ENCODE assay signal across 9 cellular contexts in the genomic region with DNA sequence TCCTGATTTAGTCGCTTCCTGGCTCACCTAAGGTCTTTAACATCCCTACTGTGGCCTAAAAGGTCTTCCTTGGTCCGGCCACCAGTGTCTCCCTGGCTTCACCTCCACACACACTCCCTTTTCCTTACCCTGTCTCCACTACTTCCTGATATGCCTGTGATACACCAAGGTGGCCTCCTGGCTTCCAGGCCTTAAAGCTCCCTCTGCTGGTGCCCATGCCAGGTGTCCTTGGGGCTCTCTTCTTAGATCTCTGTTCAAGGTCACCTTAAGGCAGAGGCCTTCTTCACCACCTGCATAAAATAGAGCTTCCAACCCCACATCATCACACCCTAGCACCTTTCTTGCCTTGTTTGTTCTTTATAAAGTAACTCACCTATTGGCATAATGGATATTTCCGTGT.
DNase-seq lines count a peak whose midpoint lies in the region; ATAC-seq and TF ChIP-seq lines count a peak whose summit lies in the region.
"Had no signal": no experiment of that assay in that cellular context is flagged by ENCODE, and none has a peak within 500 bp of the region (broad histone marks: within the 10 kb centered on the region; RNA-seq: fewer than 3 reads in every experiment).

No MANE protein-coding gene starts in this region.

- H3K9ac ChIP-seq in Loucy (ENCODE audit: low read depth, low read length, poor library complexity, severe bottlenecking) (no peak overlapping the region), SK-N-SH (no peak overlapping the region)

- CTCF ChIA-PET in SK-N-SH (lab: Yijun Ruan, JAX) = interaction anchor here (0.6 kb wide), 1 partner anchor 244 kb away, joined by 3 read pairs; no protein-coding TSS in a partner anchor

- WGBS in SK-N-SH (ENCODE audit: low lambda C conversion rate) = 93% methylated on average over 3 of the region's 3 CpGs

- H3K27ac ChIP-seq in SK-N-SH (ENCODE audit: low read depth in 2 of 2, low read length in 1 of 2) = no peak overlapping the region

- H3K36me3 ChIP-seq in Loucy (ENCODE audit: insufficient read depth, low read length) (no peaks in the 10 kb centered on the region), SK-N-SH (replicated peaks in 1 of 2; ENCODE audit: control insufficient read depth in 1 of 2, insufficient read depth in 2 of 2, low read length in 1 of 2) (no peaks in the 10 kb centered on the region)

- H3K4me2 ChIP-seq in Loucy (ENCODE audit: low read depth, low read length, poor library complexity, severe bottlenecking) (no peak overlapping the region), SK-N-SH (no peak overlapping the region)

- TF ChIP-seq RAD21 in SK-N-SH (IDR thresholded peaks at IDR 0.05; ENCODE audit: low read length) = 0 out of 2 replicates have a peak, but pooled peaks have one; percentile 43

- H3K9me2 ChIP-seq in Loucy (replicated peaks; ENCODE audit: low read depth, low read length) (no peaks in the 10 kb centered on the region), SK-N-SH (no peaks in the 10 kb centered on the region)

- H3K9me3 ChIP-seq in Loucy (ENCODE audit: insufficient read depth, low read depth, low read length) = no peaks in the 10 kb centered on the region
- H3K9me3 ChIP-seq in SK-N-SH = no peaks in the 10 kb centered on the region

- H4K20me1 ChIP-seq in Loucy (ENCODE audit: insufficient read depth, low read length, poor library complexity, severe bottlenecking) (no peaks in the 10 kb centered on the region), SK-N-SH (ENCODE audit: insufficient read depth) (no peaks in the 10 kb centered on the region)

- H3K79me2 ChIP-seq in Loucy (ENCODE audit: insufficient read depth, low read length) (no peaks in the 10 kb centered on the region), SK-N-SH (ENCODE audit: insufficient read depth) (no peaks in the 10 kb centered on the region)

- H2AFZ ChIP-seq in Loucy (ENCODE audit: low read length) = no peak overlapping the region
- H2AFZ ChIP-seq in SK-N-SH (ENCODE audit: low read depth) = no peak overlapping the region

- TF ChIP-seq EP300 in SK-N-SH (IDR thresholded peaks at IDR 0.05; ENCODE audit: borderline replicate concordance in 1 of 2, low read depth in 1 of 2, low read length in 1 of 2) = no peak

- DNase-seq in EH (ENCODE audit: low read depth) (peak; percentile 32), SK-N-SH (no peak), left kidney (ENCODE audit: low read depth, low spot score) (peak; percentile 25), GDM1 (lab: John Stamatoyannopoulos, UW) (no peak), hippocampal formation (lab: John Stamatoyannopoulos, UW) (no peak), activated T-cell treated with anti-CD3 and anti-CD28 coated beads for 4 hours (no peak)

- H3F3A ChIP-seq in Loucy (ENCODE audit: low read depth) = no peaks in the 10 kb centered on the region
- no peaks in the 10 kb centered on the region for H3F3A ChIP-seq in SK-N-SH (replicated peaks; ENCODE audit: insufficient read depth)

- POLR2A ChIA-PET in SK-N-SH (lab: Yijun Ruan, JAX) = no interaction called here

- TF ChIP-seq CTCF in Loucy (conservative IDR thresholded peaks at IDR 0.05; ENCODE audit: low read length) (peak; percentile 54), SK-N-SH (IDR thresholded peaks at IDR 0.05) (peak; percentile 49)

- no peaks in the 10 kb centered on the region for H3K27me3 ChIP-seq in Loucy (ENCODE audit: insufficient read depth, low read length, poor library complexity, severe bottlenecking)
- no peaks in the 10 kb centered on the region for H3K27me3 ChIP-seq in SK-N-SH (ENCODE audit: insufficient read depth)

- H3K4me3 ChIP-seq in Loucy (ENCODE audit: low read length, poor library complexity, severe bottlenecking) = no peak overlapping the region
- no peak overlapping the region for H3K4me3 ChIP-seq in SK-N-SH (ENCODE audit: low read depth in 2 of 2, low read length in 1 of 2)
- H3K4me3 ChIP-seq: lung had no signal

- H3K4me1 ChIP-seq in Loucy (ENCODE audit: insufficient read depth, low read length, poor library complexity, severe bottlenecking) (no peaks in the 10 kb centered on the region), SK-N-SH (ENCODE audit: control insufficient read depth in 1 of 2, insufficient read depth in 2 of 2, low read depth in 1 of 2, low read length in 1 of 2) (0 out of 4 replicates have a peak, but pooled peaks cover 0 to 2% of the 10 kb centered on the region in 2 experiments)

- ATAC-seq in GM19328 (IDR thresholded peaks at IDR 0.05; ENCODE audit: unreplicated experiment) = no peak

TF ChIP-seq in SK-N-SH, 30 proteins besides CTCF, POLR2A, EP300 and RAD21:
- TF ChIP-seq, protein P1, sequence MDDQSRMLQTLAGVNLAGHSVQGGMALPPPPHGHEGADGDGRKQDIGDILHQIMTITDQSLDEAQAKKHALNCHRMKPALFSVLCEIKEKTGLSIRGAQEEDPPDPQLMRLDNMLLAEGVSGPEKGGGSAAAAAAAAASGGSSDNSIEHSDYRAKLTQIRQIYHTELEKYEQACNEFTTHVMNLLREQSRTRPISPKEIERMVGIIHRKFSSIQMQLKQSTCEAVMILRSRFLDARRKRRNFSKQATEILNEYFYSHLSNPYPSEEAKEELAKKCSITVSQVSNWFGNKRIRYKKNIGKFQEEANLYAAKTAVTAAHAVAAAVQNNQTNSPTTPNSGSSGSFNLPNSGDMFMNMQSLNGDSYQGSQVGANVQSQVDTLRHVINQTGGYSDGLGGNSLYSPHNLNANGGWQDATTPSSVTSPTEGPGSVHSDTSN (IDR thresholded peaks at IDR 0.05) = no peak
- TF ChIP-seq FOXJ3 (CRISPR knock-in tag; IDR thresholded peaks at IDR 0.05) (no peak), POLR2AphosphoS5 (IDR thresholded peaks at IDR 0.05; ENCODE audit: low read depth, low read length) (no peak), JUND (IDR thresholded peaks at IDR 0.05) (no peak), RCOR1 (IDR thresholded peaks at IDR 0.05; ENCODE audit: low read length) (no peak), RXRA (IDR thresholded peaks at IDR 0.05; ENCODE audit: borderline replicate concordance, low read depth) (no peak), MEF2A (IDR thresholded peaks at IDR 0.05; ENCODE audit: borderline replicate concordance, low read depth) (no peak), ELF1 (IDR thresholded peaks at IDR 0.05) (0 out of 2 replicates have a peak, but pooled peaks have one; percentile 12), NFIC (IDR thresholded peaks at IDR 0.05; ENCODE audit: borderline replicate concordance) (no peak), SMC3 (IDR thresholded peaks at IDR 0.05; ENCODE audit: low read depth, low read length) (peak; percentile 38), FOXM1 (IDR thresholded peaks at IDR 0.05; ENCODE audit: low read depth) (no peak), MXI1 (IDR thresholded peaks at IDR 0.05; ENCODE audit: low read depth, low read length) (no peak), MAX (IDR thresholded peaks at IDR 0.05; ENCODE audit: low read depth) (no peak), TCF12 (IDR thresholded peaks at IDR 0.05) (no peak), TAF1 (IDR thresholded peaks at IDR 0.05; ENCODE audit: borderline replicate concordance, low read depth, low read length) (no peak), FOSL2 (IDR thresholded peaks at IDR 0.05; ENCODE audit: borderline replicate concordance, low read depth) (no peak)
- TF ChIP-seq, protein P2, sequence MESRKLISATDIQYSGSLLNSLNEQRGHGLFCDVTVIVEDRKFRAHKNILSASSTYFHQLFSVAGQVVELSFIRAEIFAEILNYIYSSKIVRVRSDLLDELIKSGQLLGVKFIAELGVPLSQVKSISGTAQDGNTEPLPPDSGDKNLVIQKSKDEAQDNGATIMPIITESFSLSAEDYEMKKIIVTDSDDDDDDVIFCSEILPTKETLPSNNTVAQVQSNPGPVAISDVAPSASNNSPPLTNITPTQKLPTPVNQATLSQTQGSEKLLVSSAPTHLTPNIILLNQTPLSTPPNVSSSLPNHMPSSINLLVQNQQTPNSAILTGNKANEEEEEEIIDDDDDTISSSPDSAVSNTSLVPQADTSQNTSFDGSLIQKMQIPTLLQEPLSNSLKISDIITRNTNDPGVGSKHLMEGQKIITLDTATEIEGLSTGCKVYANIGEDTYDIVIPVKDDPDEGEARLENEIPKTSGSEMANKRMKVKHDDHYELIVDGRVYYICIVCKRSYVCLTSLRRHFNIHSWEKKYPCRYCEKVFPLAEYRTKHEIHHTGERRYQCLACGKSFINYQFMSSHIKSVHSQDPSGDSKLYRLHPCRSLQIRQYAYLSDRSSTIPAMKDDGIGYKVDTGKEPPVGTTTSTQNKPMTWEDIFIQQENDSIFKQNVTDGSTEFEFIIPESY (IDR thresholded peaks at IDR 0.05; ENCODE audit: borderline replicate concordance, low read depth) = no peak
- TF ChIP-seq, protein P3, sequence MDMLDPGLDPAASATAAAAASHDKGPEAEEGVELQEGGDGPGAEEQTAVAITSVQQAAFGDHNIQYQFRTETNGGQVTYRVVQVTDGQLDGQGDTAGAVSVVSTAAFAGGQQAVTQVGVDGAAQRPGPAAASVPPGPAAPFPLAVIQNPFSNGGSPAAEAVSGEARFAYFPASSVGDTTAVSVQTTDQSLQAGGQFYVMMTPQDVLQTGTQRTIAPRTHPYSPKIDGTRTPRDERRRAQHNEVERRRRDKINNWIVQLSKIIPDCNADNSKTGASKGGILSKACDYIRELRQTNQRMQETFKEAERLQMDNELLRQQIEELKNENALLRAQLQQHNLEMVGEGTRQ (IDR thresholded peaks at IDR 0.05; ENCODE audit: borderline replicate concordance, low read depth, low read length) = no peak

Comparison
In these comparisons a context has a peak if more than half of its experiments do, and no peak if none do; other contexts are left out.
1. DNase-seq: peak in EH (single experiment) and left kidney (single experiment); none in SK-N-SH (single experiment), GDM1 (single experiment), hippocampal formation (0 of 2) and activated T-cell treated with anti-CD3 and anti-CD28 coated beads for 4 hours (single experiment).